ENCODE assay signal across 11 cellular contexts in the genomic region with DNA sequence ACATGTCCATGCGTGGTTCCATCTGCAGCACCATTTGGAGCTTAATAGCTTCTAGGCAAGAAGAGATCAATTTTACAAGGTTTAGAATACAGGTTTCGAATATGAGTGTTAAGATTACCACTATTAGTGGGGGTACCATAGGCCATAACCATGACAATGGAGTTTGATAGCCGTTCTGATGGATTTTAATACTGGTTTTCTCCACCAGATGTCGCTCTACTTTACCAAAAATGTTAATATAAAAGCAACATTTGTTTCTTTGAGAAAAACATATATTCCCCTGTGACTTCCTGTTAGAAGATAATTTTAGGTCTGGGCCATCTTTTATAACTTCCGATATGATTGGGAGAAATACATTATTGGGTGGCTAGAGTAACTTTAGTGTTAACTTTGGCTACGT.
DNase-seq lines count a peak whose midpoint lies in the region; ATAC-seq and TF ChIP-seq lines count a peak whose summit lies in the region.
"Had no signal": no experiment of that assay in that cellular context is flagged by ENCODE, and none has a peak within 500 bp of the region (broad histone marks: within the 10 kb centered on the region; RNA-seq: fewer than 3 reads in every experiment).

No MANE protein-coding gene starts in this region.

- no peaks in the 10 kb centered on the region for H3K9me3 Mint-ChIP-seq in glutamatergic neuron (ENCODE audit: unreplicated experiment)
- H3K9me3 Mint-ChIP-seq in activated naive CD8-positive, alpha-beta T cell treated with anti-CD3 and anti-CD28 coated beads, Interleukin-2, amount 50 U/mL, for 24 hours: no peaks in the 10 kb centered on the region
- H3K9me3 Mint-ChIP-seq in activated naive CD8-positive, alpha-beta T cell treated with anti-CD3 and anti-CD28 coated beads for 36 hours: no peaks in the 10 kb centered on the region
- H3K9me3 Mint-ChIP-seq: activated T-cell treated with anti-CD3 and anti-CD28 coated beads, Interleukin-2, amount 50 U/mL, for 24 hours had no signal

- in situ Hi-C loops in SK-MEL-5 (cut with HindIII; ENCODE audit: low pct_unique_long_range_greater_than_20kb, low sequenced_read_pairs): no loop called here

- no peak overlapping the region for H3K4me3 ChIP-seq in HEK293 (ENCODE audit: low read depth, low read length)
- H3K4me3 ChIP-seq: lung had no signal

- H3K27ac ChIP-seq in C4-2B: no peak overlapping the region
- no peak overlapping the region for H3K27ac ChIP-seq in HEK293 (ENCODE audit: extremely low read depth, low read depth, low read length)

- H3K36me3 Mint-ChIP-seq in glutamatergic neuron (ENCODE audit: unreplicated experiment): no peaks in the 10 kb centered on the region
- H3K36me3 Mint-ChIP-seq in activated naive CD8-positive, alpha-beta T cell treated with anti-CD3 and anti-CD28 coated beads, Interleukin-2, amount 50 U/mL, for 24 hours (ENCODE audit: low read depth): no peaks in the 10 kb centered on the region
- no peaks in the 10 kb centered on the region for H3K36me3 Mint-ChIP-seq in activated naive CD8-positive, alpha-beta T cell treated with anti-CD3 and anti-CD28 coated beads for 36 hours
- H3K36me3 Mint-ChIP-seq: stimulated activated naive B cell treated with anti-CD40 and anti-IgM and Interleukin-4, amounts not matched to agents 10 μg/mL and 1 μg/mL and 100 μg/mL, for 72 hours had no signal

- no peaks in the 10 kb centered on the region for H3K27me3 Mint-ChIP-seq in glutamatergic neuron (ENCODE audit: unreplicated experiment)
- H3K27me3 Mint-ChIP-seq in activated naive CD8-positive, alpha-beta T cell treated with anti-CD3 and anti-CD28 coated beads, Interleukin-2, amount 50 U/mL, for 24 hours: no peaks in the 10 kb centered on the region
- no peaks in the 10 kb centered on the region for H3K27me3 Mint-ChIP-seq in activated naive CD8-positive, alpha-beta T cell treated with anti-CD3 and anti-CD28 coated beads for 36 hours
- H3K27me3 Mint-ChIP-seq: stimulated activated naive B cell treated with anti-CD40 and anti-IgM and Interleukin-4, amounts not matched to agents 10 μg/mL and 1 μg/mL and 100 μg/mL, for 72 hours had no signal

- no peaks in the 10 kb centered on the region for H3K36me3 ChIP-seq in HEK293 (ENCODE audit: control insufficient read depth in 2 of 2, insufficient read depth in 1 of 2, low read length in 2 of 2)

- ATAC-seq in activated naive CD8-positive, alpha-beta T cell treated with anti-CD3 and anti-CD28 coated beads, Interleukin-2, amount 50 U/mL, for 24 hours: no peak
- ATAC-seq in HG03097 (IDR thresholded peaks at IDR 0.05; ENCODE audit: low FRiP score, unreplicated experiment): no peak

- no peaks in the 10 kb centered on the region for H3K4me1 ChIP-seq in HEK293 (ENCODE audit: control insufficient read depth, insufficient read depth, low read length)

- DNase-seq in SK-MEL-5 (ENCODE audit: low read depth, low spot score) (peak; percentile 21), glutamatergic neuron (no peak), inferior parietal cortex (ENCODE audit: extremely low spot score) (no peak)
- no peak for DNase-seq in activated naive CD8-positive, alpha-beta T cell treated with anti-CD3 and anti-CD28 coated beads, Interleukin-2, amount 50 U/mL, for 24 hours
- DNase-seq in activated naive CD8-positive, alpha-beta T cell treated with anti-CD3 and anti-CD28 coated beads for 36 hours: no peak
- DNase-seq: activated T-cell treated with anti-CD3 and anti-CD28 coated beads, Interleukin-2, amount 50 U/mL, for 24 hours; stimulated activated naive B cell treated with anti-CD40 and anti-IgM and Interleukin-4, amounts not matched to agents 10 μg/mL and 1 μg/mL and 100 μg/mL, for 72 hours had no signal

- no peaks in the 10 kb centered on the region; the same call in none of the 2 replicates for H3K9me3 ChIP-seq in HEK293 (ENCODE audit: control insufficient read depth, insufficient read depth, low read depth, low read length)

- H3K27ac Mint-ChIP-seq in glutamatergic neuron (ENCODE audit: unreplicated experiment): no peak overlapping the region
- no peak overlapping the region for H3K27ac Mint-ChIP-seq in activated naive CD8-positive, alpha-beta T cell treated with anti-CD3 and anti-CD28 coated beads, Interleukin-2, amount 50 U/mL, for 24 hours
- no peak overlapping the region for H3K27ac Mint-ChIP-seq in activated naive CD8-positive, alpha-beta T cell treated with anti-CD3 and anti-CD28 coated beads for 36 hours
- H3K27ac Mint-ChIP-seq: activated T-cell treated with anti-CD3 and anti-CD28 coated beads, Interleukin-2, amount 50 U/mL, for 24 hours; stimulated activated naive B cell treated with anti-CD40 and anti-IgM and Interleukin-4, amounts not matched to agents 10 μg/mL and 1 μg/mL and 100 μg/mL, for 72 hours had no signal

- POLR2A ChIA-PET in HEK293 (lab: Yijun Ruan, JAX): no interaction called here

- no peaks in the 10 kb centered on the region for H3K4me1 Mint-ChIP-seq in glutamatergic neuron (ENCODE audit: low read depth, unreplicated experiment)
- no peaks in the 10 kb centered on the region for H3K4me1 Mint-ChIP-seq in activated naive CD8-positive, alpha-beta T cell treated with anti-CD3 and anti-CD28 coated beads, Interleukin-2, amount 50 U/mL, for 24 hours
- no peaks in the 10 kb centered on the region for H3K4me1 Mint-ChIP-seq in activated naive CD8-positive, alpha-beta T cell treated with anti-CD3 and anti-CD28 coated beads for 36 hours
- H3K4me1 Mint-ChIP-seq: stimulated activated naive B cell treated with anti-CD40 and anti-IgM and Interleukin-4, amounts not matched to agents 10 μg/mL and 1 μg/mL and 100 μg/mL, for 72 hours had no signal

- CTCF ChIA-PET in HEK293 (lab: Yijun Ruan, JAX): interaction anchor here (0.6 to 0.9 kb wide), 3 partner anchors 627 to 1116 kb away, joined by 3 to 4 read pairs (median 4); no protein-coding TSS in a partner anchor

- H3K4me3 Mint-ChIP-seq in glutamatergic neuron (ENCODE audit: unreplicated experiment): no peak overlapping the region
- no peak overlapping the region for H3K4me3 Mint-ChIP-seq in activated naive CD8-positive, alpha-beta T cell treated with anti-CD3 and anti-CD28 coated beads, Interleukin-2, amount 50 U/mL, for 24 hours
- H3K4me3 Mint-ChIP-seq in activated naive CD8-positive, alpha-beta T cell treated with anti-CD3 and anti-CD28 coated beads for 36 hours: no peak overlapping the region
- H3K4me3 Mint-ChIP-seq: activated T-cell treated with anti-CD3 and anti-CD28 coated beads, Interleukin-2, amount 50 U/mL, for 24 hours; stimulated activated naive B cell treated with anti-CD40 and anti-IgM and Interleukin-4, amounts not matched to agents 10 μg/mL and 1 μg/mL and 100 μg/mL, for 72 hours had no signal

- TF ChIP-seq CTCF in C4-2B (conservative IDR thresholded peaks at IDR 0.05): peak; percentile 58
- TF ChIP-seq CTCF in HEK293 (tag by site-specific recombination; IDR thresholded peaks at IDR 0.05): no peak
- TF ChIP-seq CTCF in glutamatergic neuron (IDR thresholded peaks at IDR 0.05; ENCODE audit: partially characterized antibody, unreplicated experiment): peak; percentile 72

TF ChIP-seq in HEK293, 187 proteins besides CTCF, POLR2A, EP300 and RAD21:
- TF ChIP-seq ZNF654 (tag by site-specific recombination; IDR thresholded peaks at IDR 0.05; ENCODE audit: low read depth): 0 out of 2 replicates have a peak, but pooled peaks have one; percentile 19
- TF ChIP-seq ZNF362 (tag by site-specific recombination; IDR thresholded peaks at IDR 0.05): no peak
